1 cellular context compared by ENCODE assay signal in genomic region chr19:55687281-55688172, GRCh38.
TF ChIP-seq lines count a peak whose summit lies in the region.

No MANE protein-coding gene starts in this region.

TF ChIP-seq in GM12878, 131 proteins besides CTCF, POLR2A, EP300 and RAD21:
- TF ChIP-seq PAX5 (IDR thresholded peaks at IDR 0.05; ENCODE audit: borderline replicate concordance, low read depth, low read length) (no peak), FOXK2 (IDR thresholded peaks at IDR 0.05) (no peak), CREM (IDR thresholded peaks at IDR 0.05; ENCODE audit: low read depth) (no peak), RELA (IDR thresholded peaks at IDR 0.05; ENCODE audit: borderline replicate concordance, partially characterized antibody) (no peak), YBX1 (IDR thresholded peaks at IDR 0.05) (no peak), HCFC1 (IDR thresholded peaks at IDR 0.05; ENCODE audit: low read length) (no peak), RAD51 (IDR thresholded peaks at IDR 0.05) (no peak), CEBPZ (IDR thresholded peaks at IDR 0.05; ENCODE audit: low read depth, low read length) (no peak)
